ENCODE assay signal across 13 cellular contexts in the genomic region with DNA sequence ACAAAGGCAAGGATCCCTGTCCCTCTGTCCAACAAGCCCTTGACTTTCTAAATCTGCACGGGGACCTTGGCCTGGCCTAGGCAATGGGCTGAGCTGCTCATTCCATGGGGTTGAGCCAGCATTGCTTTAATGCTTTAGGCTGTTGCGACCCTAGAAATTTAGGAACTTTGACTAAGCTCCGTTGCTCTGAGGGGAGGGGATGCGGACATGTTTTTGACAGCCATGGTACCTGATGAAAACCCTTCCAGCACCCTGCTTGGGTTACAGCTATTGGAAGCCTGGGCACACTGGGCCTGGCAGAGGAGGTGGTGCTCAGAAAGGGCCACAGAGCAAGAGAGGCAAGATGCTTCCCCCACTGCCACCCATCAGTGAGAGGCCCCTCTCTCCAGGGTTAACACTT.
"Had no signal": no experiment of that assay in that cellular context is flagged by ENCODE, and none has a peak within 500 bp of the region (broad histone marks: within the 10 kb centered on the region; RNA-seq: fewer than 3 reads in every experiment).

No MANE protein-coding gene starts in this region.

- H3K27me3 ChIP-seq: brain microvascular endothelial cell, right lobe of liver had no signal

- ATAC-seq: activated T-cell treated with anti-CD3 and anti-CD28 coated beads, Interleukin-2, amount 50 U/mL, for 72 hours; left colon; right lobe of liver; T-helper 17 cell had no signal

- H3K36me3 ChIP-seq: brain microvascular endothelial cell had no signal

- DNase-seq: activated CD4-positive, alpha-beta memory T cell treated with anti-CD3 and anti-CD28 coated beads, Interleukin-2, amount 10 ng/mL, durations not matched to agents 7 days and 5 days; activated CD8-positive, alpha-beta memory T cell treated with anti-CD3 and anti-CD28 coated beads, Interleukin-2, amount 50 U/mL, for 4 hours; activated gamma-delta T cell treated with Interleukin-2 at 50 U/mL for 16 hours; activated naive CD8-positive, alpha-beta T cell treated with anti-CD3 and anti-CD28 coated beads for 36 hours; activated T-cell treated with anti-CD3 and anti-CD28 coated beads, Interleukin-2, amount 50 U/mL, for 72 hours; brain microvascular endothelial cell; dermis blood vessel endothelial cell; head of caudate nucleus; left colon; right lobe of liver; stimulated activated naive CD4-positive, alpha-beta T cell treated with Interleukin-2 at 50 U/mL for 16 hours; T-helper 17 cell had no signal

- H3K9me3 ChIP-seq: right lobe of liver had no signal

- H3K4me3 ChIP-seq: right lobe of liver had no signal

- H3K27ac ChIP-seq: brain microvascular endothelial cell, parathyroid adenoma, right lobe of liver had no signal
